8 cellular contexts compared by ENCODE assay signal in genomic region chr11:117143871-117144476, GRCh38. TPM values are rescaled to one million over a fixed set of nuclear protein-coding genes. Genes with fewer than 3 reads are reported as not detected.
DNase-seq lines count a peak whose midpoint lies in the region; ATAC-seq, FAIRE-seq and TF ChIP-seq lines count a peak whose summit lies in the region.

PAFAH1B2 (plus strand) TSS chr11:117144287; CDS start chr11:117152448, 8,161 bp downstream.

- peak; percentile 93 for FAIRE-seq in GM18507 (lab: Jason Lieb, UNC)

- H3K9me3 ChIP-seq in right atrium auricular region = no peaks in the 10 kb centered on the region
- H3K9me3 ChIP-seq in psoas muscle = no peaks in the 10 kb centered on the region

- ATAC-seq in HG02973 (IDR thresholded peaks at IDR 0.05; ENCODE audit: unreplicated experiment) (peak; percentile 94), psoas muscle (peak; percentile 97 to 98 (median 98))

- peak; percentile 100 for DNase-seq in GM18507 (ENCODE audit: extremely low spot score, insufficient read length, low read depth)
- peak; percentile 85 to 89 for DNase-seq in NCI-H1930 (lab: John Stamatoyannopoulos, UW)
- DNase-seq in anterior cingulate cortex (lab: John Stamatoyannopoulos, UW) = peak; percentile 32 to 95 (median 90)
- DNase-seq in right atrium auricular region (ENCODE audit: low spot score) = peak; percentile 94
- peak; percentile 96 to 98 for DNase-seq in psoas muscle

- WGBS in psoas muscle, 3 donors = 0% methylated on average over 34 to 48 of the region's 48 CpGs
- WGBS in urinary bladder = under 1% methylated on average over 48 of the region's 48 CpGs

- H3K4me3 ChIP-seq in right atrium auricular region = peak within 1 kb of the TSS; percentile 94 to 97
- H3K4me3 ChIP-seq in psoas muscle = peak within 1 kb of the TSS; percentile 98
- peak within 1 kb of the TSS; percentile 78 for H3K4me3 ChIP-seq in urinary bladder (ENCODE audit: low read depth, low read length)

- intact Hi-C loops in T-helper 2 cell treated with Interferon-gamma antibody and Interleukin-4, amounts not matched to agents 100 ng/mL and 5 ng/mL, for 36 hours (cut with micrococcal nuclease) = loop anchor here (1.0 to 2.0 kb wide), 3 partner anchors 34 to 291 kb away; partner anchors contain the start of genes PCSK7, RNF214 and SIDT2
- intact Hi-C loops in psoas muscle (cut with DNase I) = no loop called here

- TF ChIP-seq CTCF in right atrium auricular region (IDR thresholded peaks at IDR 0.05) (no peak), psoas muscle (IDR thresholded peaks at IDR 0.05) (no peak)

- H3K27me3 ChIP-seq in right atrium auricular region = no peaks in the 10 kb centered on the region
- no peaks in the 10 kb centered on the region for H3K27me3 ChIP-seq in psoas muscle (ENCODE audit: insufficient read depth in 3 of 3, low read length in 2 of 3)

- H3K27ac ChIP-seq in right atrium auricular region (peak within 1 kb of the TSS; percentile 96), psoas muscle (peak within 1 kb of the TSS; percentile 87), urinary bladder (ENCODE audit: low read depth) (peak within 1 kb of the TSS; percentile 86)

- peaks cover 0 to 43% of the 10 kb centered on the region in 2 donors for H3K4me1 ChIP-seq in right atrium auricular region
- H3K4me1 ChIP-seq in psoas muscle = peaks cover 32% of the 10 kb centered on the region
- no peaks in the 10 kb centered on the region for H3K4me1 ChIP-seq in urinary bladder (ENCODE audit: insufficient read depth)

- H3K36me3 ChIP-seq in right atrium auricular region = peaks cover 12% of the 10 kb centered on the region
- peaks cover 0 to 14% of the 10 kb centered on the region in 2 donors for H3K36me3 ChIP-seq in psoas muscle (ENCODE audit: insufficient read depth in 1 of 2, low read depth in 1 of 2)
- H3K36me3 ChIP-seq in urinary bladder (ENCODE audit: insufficient read depth) = no peaks in the 10 kb centered on the region

RNA-seq across cellular contexts. Expression of gene PAFAH1B2, which starts in this region (rescaled TPM):
- 58.4 and 61.6 TPM in 2 replicates for total RNA-seq in T-helper 2 cell treated with Interferon-gamma antibody and Interleukin-4, amounts not matched to agents 100 ng/mL and 5 ng/mL, for 36 hours
- total RNA-seq in right atrium auricular region (10 to 100 TPM; 41.1 to 65.8 TPM), psoas muscle (10 to 100 TPM; 30.8 to 46.3 (median 35.7) TPM), urinary bladder (115 TPM)
- polyA plus RNA-seq in psoas muscle (10 to 100 TPM; 13.0 to 25.4 (median 17.4) TPM), urinary bladder (23.9 TPM)

Comparison
In these comparisons a context has a peak if more than half of its experiments do, and no peak if none do; other contexts are left out.
1. Peak in every context shown above with its lines: DNase-seq, ATAC-seq, H3K4me3 ChIP-seq and H3K27ac ChIP-seq.